Comparison of ENCODE assay signal across 8 cellular contexts in genomic region chr4:2260336-2261109, GRCh38. TPM values are rescaled to one million over a fixed set of nuclear protein-coding genes. Genes with fewer than 3 reads are reported as not detected.
A peak's percentile ranks its signal among the peaks of the same experiment; 100 is the strongest.
DNase-seq lines count a peak whose midpoint lies in the region; ATAC-seq and TF ChIP-seq lines count a peak whose summit lies in the region.

No MANE protein-coding gene starts in this region.

- WGBS in mesenchymal stem cell, result 84% methylated on average over 19 of the region's 23 CpGs

- no peak overlapping the region for H2BK12ac ChIP-seq in mesenchymal stem cell (ENCODE audit: low read length in 2 of 2)

- H3K23ac ChIP-seq in mesenchymal stem cell (ENCODE audit: low read length in 2 of 2), result no peak overlapping the region

- peak overlapping the region in 1 of 2 experiments; percentile 90 for H3K14ac ChIP-seq in mesenchymal stem cell (ENCODE audit: low read length in 2 of 2)

- H3K4me3 ChIP-seq in choroid plexus epithelial cell (ENCODE audit: low read depth, low read length), result peak overlapping the region; percentile 91
- peak overlapping the region; percentile 85 to 93 for H3K4me3 ChIP-seq in mesenchymal stem cell (ENCODE audit: insufficient read depth in 1 of 2, low read depth in 1 of 2, low read length in 2 of 2)

- TF ChIP-seq CTCF in choroid plexus epithelial cell (conservative IDR thresholded peaks at IDR 0.05; ENCODE audit: low read depth, low read length), result no peak

- CTCF ChIA-PET in HEK293T (lab: Yijun Ruan, JAX), result no interaction called here

- peaks cover 12 to 50% of the 10 kb centered on the region in 2 experiments for H3K36me3 ChIP-seq in mesenchymal stem cell (ENCODE audit: control insufficient read depth in 1 of 2, insufficient read depth in 2 of 2, low read depth in 1 of 2, low read length in 2 of 2)

- peak overlapping the region in 1 of 2 experiments; percentile 49 for H3K18ac ChIP-seq in mesenchymal stem cell (ENCODE audit: low read depth in 1 of 2, low read length in 2 of 2)

- POLR2A ChIA-PET in HEK293T (lab: Yijun Ruan, JAX), result interaction anchor here (1.0 to 1.1 kb wide), 2 partner anchors 9 to 36 kb away, joined by 3 read pairs; no protein-coding TSS in a partner anchor

- no peak overlapping the region for H2BK15ac ChIP-seq in mesenchymal stem cell (ENCODE audit: low read depth, poor library complexity, severe bottlenecking)

- peaks cover 26% of the 10 kb centered on the region for H3K79me1 ChIP-seq in mesenchymal stem cell (replicated peaks; ENCODE audit: low read length, poor library complexity, severe bottlenecking)

- peak overlapping the region; percentile 38 for H2AK5ac ChIP-seq in mesenchymal stem cell (ENCODE audit: low read length, severe bottlenecking)

- H3K9me3 ChIP-seq in mesenchymal stem cell (ENCODE audit: control insufficient read depth, low read length), result no peaks in the 10 kb centered on the region

- peaks cover 65% of the 10 kb centered on the region for H3K4me1 ChIP-seq in mesenchymal stem cell (ENCODE audit: control insufficient read depth, insufficient read depth, low read depth, low read length)

- no peak overlapping the region for H2BK120ac ChIP-seq in mesenchymal stem cell (ENCODE audit: low read depth, low read length)

- peak overlapping the region; percentile 28 to 84 for H3K4ac ChIP-seq in mesenchymal stem cell (ENCODE audit: low read depth in 1 of 2, low read length in 2 of 2)

- no peak overlapping the region for H2BK5ac ChIP-seq in mesenchymal stem cell (ENCODE audit: low read depth, low read length, poor library complexity, severe bottlenecking)

- ATAC-seq in HG03469 (IDR thresholded peaks at IDR 0.05; ENCODE audit: unreplicated experiment), result no peak

- no peak overlapping the region for H2AFZ ChIP-seq in mesenchymal stem cell (ENCODE audit: low read depth, low read length)

- H3K4me2 ChIP-seq in mesenchymal stem cell (ENCODE audit: low read length, poor library complexity, severe bottlenecking), result peak overlapping the region; percentile 98

- no peak overlapping the region for H4K8ac ChIP-seq in mesenchymal stem cell (ENCODE audit: low read length)

- peak overlapping the region; percentile 15 for H4K91ac ChIP-seq in mesenchymal stem cell (ENCODE audit: low read length)

- H3K9ac ChIP-seq in mesenchymal stem cell (ENCODE audit: low read length), result peak overlapping the region; percentile 90

- H3K27ac ChIP-seq in mesenchymal stem cell (ENCODE audit: low read length, poor library complexity, severe bottlenecking), result no peak overlapping the region

- no peaks in the 10 kb centered on the region for H3K27me3 ChIP-seq in mesenchymal stem cell (ENCODE audit: control insufficient read depth in 1 of 2, insufficient read depth in 1 of 2, low read length in 2 of 2)

- peak; percentile 2 for DNase-seq in activated gamma-delta T cell treated with Interleukin-2 at 50 U/mL for 16 hours
- no peak for DNase-seq in activated gamma-delta T cell (lab: John Stamatoyannopoulos, UW)
- DNase-seq in choroid plexus epithelial cell (ENCODE audit: low read depth), result no peak
- no peak for DNase-seq in mesenchymal stem cell
- peak; percentile 47 for DNase-seq in ureter (ENCODE audit: low spot score)
- no peak for DNase-seq in DMS 273 treated with DMSO at 0.1 percent for 48 hours (lab: John Stamatoyannopoulos, UW)
- DNase-seq in HEK293T (ENCODE audit: extremely low spot score), result no peak

TF ChIP-seq in HEK293T, 16 proteins besides CTCF, POLR2A, EP300 and RAD21:
- TF ChIP-seq ZNF384 (IDR thresholded peaks at IDR 0.05) (no peak), HDGF (IDR thresholded peaks at IDR 0.05; ENCODE audit: borderline replicate concordance) (no peak), FOXK2 (IDR thresholded peaks at IDR 0.05) (no peak), SUZ12 (IDR thresholded peaks at IDR 0.05) (no peak), CTBP1 (IDR thresholded peaks at IDR 0.05; ENCODE audit: borderline replicate concordance) (no peak), FOXA1 (IDR thresholded peaks at IDR 0.05) (no peak), NFRKB (IDR thresholded peaks at IDR 0.05) (no peak), LEF1 (IDR thresholded peaks at IDR 0.05; ENCODE audit: borderline replicate concordance) (no peak), L3MBTL2 (conservative IDR thresholded peaks at IDR 0.05) (no peak), BHLHE40 (IDR thresholded peaks at IDR 0.05; ENCODE audit: borderline replicate concordance) (no peak), ARNT (IDR thresholded peaks at IDR 0.05) (no peak), SP1 (IDR thresholded peaks at IDR 0.05) (no peak), TARDBP (IDR thresholded peaks at IDR 0.05) (no peak), ELF4 (IDR thresholded peaks at IDR 0.05) (no peak), PKNOX1 (IDR thresholded peaks at IDR 0.05) (no peak), FOXM1 (IDR thresholded peaks at IDR 0.05; ENCODE audit: borderline replicate concordance) (no peak)

RNA-seq across cellular contexts. Expression of gene MXD4, which starts 1.4 kb away (rescaled TPM):
- polyA plus RNA-seq in mesenchymal stem cell (2013, experiment 1 of 2), result 61.3 TPM
- polyA plus RNA-seq in mesenchymal stem cell (2013, experiment 2 of 2), result 61.0 TPM
- 34.5 TPM for total RNA-seq in ureter

RNA-seq across cellular contexts. Expression of gene HAUS3, which starts 18.6 kb away (rescaled TPM):
- 7.1 TPM for polyA plus RNA-seq in mesenchymal stem cell (2013, experiment 1 of 2)
- polyA plus RNA-seq in mesenchymal stem cell (2013, experiment 2 of 2), result 7.2 TPM
- total RNA-seq in ureter, result 13.2 TPM

RNA-seq across cellular contexts. Expression of gene POLN, which starts 18.6 kb away (rescaled TPM):
- 1.0 TPM for polyA plus RNA-seq in mesenchymal stem cell (2013, experiment 1 of 2)
- 1.1 TPM for polyA plus RNA-seq in mesenchymal stem cell (2013, experiment 2 of 2)
- 3.1 TPM for total RNA-seq in ureter

Comparison
In these comparisons a context has a peak if more than half of its experiments do, and no peak if none do; other contexts are left out.
1. DNase-seq: peak in activated gamma-delta T cell treated with Interleukin-2 at 50 U/mL for 16 hours (single experiment) and ureter (single experiment); none in activated gamma-delta T cell (single experiment), choroid plexus epithelial cell (single experiment), mesenchymal stem cell (single experiment), DMS 273 treated with DMSO at 0.1 percent for 48 hours (single experiment) and HEK293T (single experiment).